ENCODE assay signal across 1 cellular context in genomic region chrX:154040863-154041262, GRCh38.
TF ChIP-seq lines count a peak whose summit lies in the region.

No MANE protein-coding gene starts in this region.

TF ChIP-seq in IMR-90, 13 proteins besides CTCF, POLR2A, EP300 and RAD21:
- no peak for TF ChIP-seq MAFK (IDR thresholded peaks at IDR 0.05; ENCODE audit: low read depth, low read length)
- no peak for TF ChIP-seq NFE2L2 (IDR thresholded peaks at IDR 0.05; ENCODE audit: low read depth, low read length)
- TF ChIP-seq CEBPB (IDR thresholded peaks at IDR 0.05; ENCODE audit: low read depth, low read length) = no peak
- TF ChIP-seq MAZ (IDR thresholded peaks at IDR 0.05; ENCODE audit: borderline replicate concordance, low read depth, low read length) = no peak
- TF ChIP-seq MXI1 (IDR thresholded peaks at IDR 0.05; ENCODE audit: borderline replicate concordance, low read depth, low read length) = no peak
- no peak for TF ChIP-seq RCOR1 (IDR thresholded peaks at IDR 0.05; ENCODE audit: insufficient replicate concordance, low read length)
- TF ChIP-seq RFX5 (IDR thresholded peaks at IDR 0.05; ENCODE audit: low read depth, low read length) = no peak
- TF ChIP-seq BHLHE40 (IDR thresholded peaks at IDR 0.05; ENCODE audit: low read depth, low read length) = no peak
- TF ChIP-seq ELK1 (IDR thresholded peaks at IDR 0.05; ENCODE audit: borderline replicate concordance, low read depth, low read length) = no peak
- no peak for TF ChIP-seq USF2 (IDR thresholded peaks at IDR 0.05; ENCODE audit: low read depth, low read length)
- TF ChIP-seq CHD1 (IDR thresholded peaks at IDR 0.05; ENCODE audit: low read depth, low read length) = no peak
- no peak for TF ChIP-seq FOS (IDR thresholded peaks at IDR 0.05; ENCODE audit: low read depth, low read length)
- no peak for TF ChIP-seq SMC3 (IDR thresholded peaks at IDR 0.05; ENCODE audit: low read depth, low read length)
TF ChIP-seq in IMR-90: peak in this region for 0.
